21 cellular contexts compared by ENCODE assay signal in genomic region chr5:3305432-3305831, GRCh38.
"Had no signal": no experiment of that assay in that cellular context is flagged by ENCODE, and none has a peak within 500 bp of the region (broad histone marks: within the 10 kb centered on the region; RNA-seq: fewer than 3 reads in every experiment).

No MANE protein-coding gene starts in this region.

- H3K4me3 ChIP-seq: MG63 had no signal

- DNase-seq: IMR-90, Karpas-422, KG1, MG63, NCI-H1092, NCI-H1105 treated with DMSO at 0.1 percent for 48 hours, NCI-H1417 treated with DMSO at 0.1 percent for 48 hours, NCI-H146, NCI-H1694 treated with DMSO at 0.1 percent for 48 hours, NCI-H1930, NCI-H2081, NCI-H2107, NCI-H2227 treated with DMSO at 0.1 percent for 48 hours, NCI-H524, NCI-H69, NCI-H774, RPMI8226, SHP77, SK-N-SH, SW 1271 had no signal

- H3K27me3 ChIP-seq: MG63 had no signal

- H3K36me3 ChIP-seq: MG63 had no signal

- H3K9me3 ChIP-seq: MG63, SK-N-SH had no signal

- H3K9ac ChIP-seq: SK-N-SH had no signal

- ATAC-seq: HepG2 had no signal

- H3K4me2 ChIP-seq: SK-N-SH had no signal

- H3K9me2 ChIP-seq: SK-N-SH had no signal
